Comparison of ENCODE assay signal across 8 cellular contexts in the genomic region with DNA sequence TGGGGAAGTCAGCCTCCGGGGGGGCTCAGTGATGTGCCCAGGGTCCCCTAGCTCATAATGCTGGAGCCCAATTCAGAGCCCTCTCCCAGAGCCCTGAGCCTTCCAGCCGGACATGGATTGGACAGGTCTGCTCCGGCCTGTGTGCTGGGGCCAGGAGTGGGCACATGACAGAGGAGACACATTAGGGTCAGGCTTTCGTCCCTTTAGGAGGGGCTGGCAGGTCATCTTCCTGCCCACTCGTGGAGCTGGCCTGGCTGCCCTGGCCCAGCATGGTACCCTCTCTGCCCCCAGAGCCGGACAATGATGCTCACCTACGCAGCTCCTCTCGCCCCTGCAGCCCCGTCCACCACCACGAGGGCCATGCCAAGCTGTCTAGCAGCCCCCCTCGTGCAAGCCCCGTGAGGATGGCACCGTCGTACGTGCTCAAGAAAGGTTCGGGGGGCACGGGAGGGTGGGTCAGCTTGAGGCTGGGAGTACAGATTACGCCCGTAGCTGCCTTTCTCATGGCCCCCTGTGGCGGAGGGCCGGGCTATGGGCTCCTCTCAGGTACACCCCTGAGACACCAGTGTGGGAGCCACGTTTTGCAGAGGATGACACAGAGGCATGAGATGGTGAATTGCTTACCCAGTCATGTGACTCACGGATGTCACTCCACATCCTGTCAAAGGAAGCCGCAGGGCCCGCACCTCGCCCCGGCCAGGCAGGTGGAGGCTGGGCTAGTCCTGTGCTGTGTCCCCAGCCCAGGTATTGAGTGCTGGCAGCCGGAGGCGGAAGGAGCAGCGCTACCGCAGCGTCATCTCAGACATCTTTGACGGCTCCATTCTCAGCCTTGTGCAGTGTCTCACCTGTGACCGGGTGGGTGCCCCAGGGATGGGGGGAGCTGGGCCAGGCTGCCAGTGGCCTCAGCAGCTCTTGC. TPM values are rescaled to one million over a fixed set of nuclear protein-coding genes. Genes with fewer than 3 reads are reported as not detected.
DNase-seq lines count a peak whose midpoint lies in the region; ATAC-seq lines count a peak whose summit lies in the region.
"Had no signal": no experiment of that assay in that cellular context is flagged by ENCODE, and none has a peak within 500 bp of the region (broad histone marks: within the 10 kb centered on the region; RNA-seq: fewer than 3 reads in every experiment).

No MANE protein-coding gene starts in this region.

- CTCF ChIA-PET in activated naive CD4-positive, alpha-beta T cell treated with anti-CD3 and anti-CD28 coated beads for 36 hours (lab: Charles Lee): interaction anchor here (0.5 to 1.5 kb wide), 2 partner anchors 30 to 76 kb away, joined by 3 to 5 read pairs; no protein-coding TSS in a partner anchor

- H3K23ac ChIP-seq in neuronal stem cell (ENCODE audit: low read depth, low read length, poor library complexity): peak overlapping the region; percentile 92

- no peak overlapping the region for H3K4ac ChIP-seq in neuronal stem cell (ENCODE audit: low read length)

- peak overlapping the region; percentile 26 for H2AK5ac ChIP-seq in neuronal stem cell (ENCODE audit: low read depth, low read length)

- H3K27me3 ChIP-seq in neuronal stem cell (ENCODE audit: control insufficient read depth in 3 of 3, insufficient read depth in 3 of 3, low read depth in 1 of 3, low read length in 3 of 3): no peaks in the 10 kb centered on the region
- H3K27me3 ChIP-seq in thymus (ENCODE audit: control insufficient read depth, insufficient read depth): no peaks in the 10 kb centered on the region

- H2BK12ac ChIP-seq in neuronal stem cell (ENCODE audit: low read length): no peak overlapping the region

- intact Hi-C loops in activated naive CD4-positive, alpha-beta T cell treated with anti-CD3 and anti-CD28 coated beads for 36 hours (cut with micrococcal nuclease): loop anchor here (1.0 to 5.0 kb wide), 2 partner anchors 15 to 47 kb away; a partner anchor contains a TSS

- peak overlapping the region; percentile 66 for H3K4me3 Mint-ChIP-seq in activated naive CD4-positive, alpha-beta T cell treated with anti-CD3 and anti-CD28 coated beads for 36 hours

- peaks cover 72% of the 10 kb centered on the region for H3K4me1 Mint-ChIP-seq in activated naive CD4-positive, alpha-beta T cell treated with anti-CD3 and anti-CD28 coated beads for 36 hours (ENCODE audit: low read depth)

- no peak overlapping the region for H3K14ac ChIP-seq in neuronal stem cell (ENCODE audit: low read length)

- no peak overlapping the region for H3K27ac ChIP-seq in neuronal stem cell (replicated peaks; ENCODE audit: low read length)
- H3K27ac ChIP-seq in thymus (ENCODE audit: low read depth): peak overlapping the region; percentile 80

- H2BK5ac ChIP-seq in neuronal stem cell (ENCODE audit: low read length): no peak overlapping the region

- H4K8ac ChIP-seq in neuronal stem cell (ENCODE audit: low read depth, low read length): no peak overlapping the region

- no peak for ATAC-seq in GM18520 (IDR thresholded peaks at IDR 0.05; ENCODE audit: unreplicated experiment)
- no peak for ATAC-seq in GM18502 (IDR thresholded peaks at IDR 0.05; ENCODE audit: poor library complexity, unreplicated experiment)

- no peak overlapping the region for H3K4me2 ChIP-seq in neuronal stem cell (ENCODE audit: insufficient read depth, low read length, poor library complexity, severe bottlenecking)

- H2BK120ac ChIP-seq in neuronal stem cell (ENCODE audit: low read depth, low read length): no peak overlapping the region

- WGBS in neuronal stem cell (ENCODE audit: extremely low coverage in 2 of 2, insufficient read length in 2 of 2, insufficient replicate concordance in 1 of 2), 2 donors: no CpG with 5 or more reads among the region's 34 CpGs
- WGBS in thymus: 45% methylated on average over 34 of the region's 34 CpGs

- H3K27ac Mint-ChIP-seq in activated naive CD4-positive, alpha-beta T cell treated with anti-CD3 and anti-CD28 coated beads for 36 hours: peak overlapping the region; percentile 91

- H3K79me1 ChIP-seq in neuronal stem cell (ENCODE audit: low read depth, low read length): peaks cover 1% of the 10 kb centered on the region

- H4K91ac ChIP-seq in neuronal stem cell (ENCODE audit: low read depth, low read length, poor library complexity): no peak overlapping the region

- H3K18ac ChIP-seq in neuronal stem cell (ENCODE audit: low read length): peak overlapping the region; percentile 19

- H3K9ac ChIP-seq in neuronal stem cell (ENCODE audit: low read depth, low read length, poor library complexity): no peak overlapping the region

- peaks cover 31% of the 10 kb centered on the region for H3K36me3 Mint-ChIP-seq in activated naive CD4-positive, alpha-beta T cell treated with anti-CD3 and anti-CD28 coated beads for 36 hours (ENCODE audit: low read depth)

- peak; percentile 85 for DNase-seq in activated CD4-positive, alpha-beta T cell treated with anti-CD3 and anti-CD28 coated beads for 1 hour
- peak; percentile 96 for DNase-seq in activated naive CD4-positive, alpha-beta T cell treated with anti-CD3 and anti-CD28 coated beads for 36 hours
- no peak for DNase-seq in neuronal stem cell (ENCODE audit: low spot score)
- DNase-seq in NCI-H510A (lab: John Stamatoyannopoulos, UW): no peak
- DNase-seq: NCI-H774 had no signal

- no peaks in the 10 kb centered on the region for H3K27me3 Mint-ChIP-seq in activated naive CD4-positive, alpha-beta T cell treated with anti-CD3 and anti-CD28 coated beads for 36 hours (ENCODE audit: low read depth)

- H3K36me3 ChIP-seq in neuronal stem cell (replicated peaks in 1 of 2; ENCODE audit: control insufficient read depth in 2 of 2, insufficient read depth in 2 of 2, low read length in 2 of 2) (peaks cover 7 to 30% of the 10 kb centered on the region in 2 donors), thymus (ENCODE audit: control insufficient read depth, insufficient read depth) (peaks cover 53% of the 10 kb centered on the region)

- H3K9me3 Mint-ChIP-seq in activated naive CD4-positive, alpha-beta T cell treated with anti-CD3 and anti-CD28 coated beads for 36 hours: no peaks in the 10 kb centered on the region

- H3K9me3 ChIP-seq in neuronal stem cell (replicated peaks in 1 of 2; ENCODE audit: control insufficient read depth in 2 of 2, insufficient read depth in 1 of 2, low read depth in 1 of 2, low read length in 2 of 2): peaks cover 0 to 3% of the 10 kb centered on the region in 2 donors
- peaks cover 1% of the 10 kb centered on the region for H3K9me3 ChIP-seq in thymus (ENCODE audit: control insufficient read depth)

- H3K4me1 ChIP-seq in neuronal stem cell (ENCODE audit: control insufficient read depth in 2 of 2, insufficient read depth in 1 of 2, low read depth in 1 of 2, low read length in 2 of 2) (peaks cover 0 to 2% of the 10 kb centered on the region in 2 donors), thymus (ENCODE audit: control insufficient read depth, insufficient read depth, low read length) (peaks cover 56% of the 10 kb centered on the region)

- no peak overlapping the region for H2AFZ ChIP-seq in neuronal stem cell (ENCODE audit: low read length)

- H2BK15ac ChIP-seq in neuronal stem cell (ENCODE audit: low read length): no peak overlapping the region

- H3K4me3 ChIP-seq in neuronal stem cell (ENCODE audit: low read length in 2 of 2) (no peak overlapping the region), thymus (ENCODE audit: low read length) (no peak overlapping the region)

RNA-seq across cellular contexts. Expression of a gene that starts 33.6 kb away (rescaled TPM):
- total RNA-seq in activated naive CD4-positive, alpha-beta T cell treated with anti-CD3 and anti-CD28 coated beads for 36 hours: 10 to 100 TPM; 54.7 to 54.9 TPM
- polyA plus RNA-seq in neuronal stem cell (2013, experiment 1 of 2): 11.8 TPM
- polyA plus RNA-seq in neuronal stem cell (2013, experiment 2 of 2): 10.9 TPM
- polyA plus RNA-seq in thymus: 175 TPM

RNA-seq across cellular contexts. Expression of a gene that starts 33.8 kb away (rescaled TPM):
- 10 to 100 TPM; 45.3 to 45.7 TPM for total RNA-seq in activated naive CD4-positive, alpha-beta T cell treated with anti-CD3 and anti-CD28 coated beads for 36 hours
- 37.6 TPM for polyA plus RNA-seq in neuronal stem cell (2013, experiment 1 of 2)
- 36.0 TPM for polyA plus RNA-seq in neuronal stem cell (2013, experiment 2 of 2)
- 95.0 TPM for polyA plus RNA-seq in thymus

RNA-seq across cellular contexts. Expression of a gene that starts 44.9 kb away (rescaled TPM):
- 10 to 100 TPM; 26.2 to 28.2 TPM for total RNA-seq in activated naive CD4-positive, alpha-beta T cell treated with anti-CD3 and anti-CD28 coated beads for 36 hours
- polyA plus RNA-seq in neuronal stem cell (2013, experiment 1 of 2): 28.2 TPM
- 27.2 TPM for polyA plus RNA-seq in neuronal stem cell (2013, experiment 2 of 2)
- 30.0 TPM for polyA plus RNA-seq in thymus

Comparison
In these comparisons a context has a peak if more than half of its experiments do, and no peak if none do; other contexts are left out.
1. DNase-seq: peak in activated CD4-positive, alpha-beta T cell treated with anti-CD3 and anti-CD28 coated beads for 1 hour (single experiment) and activated naive CD4-positive, alpha-beta T cell treated with anti-CD3 and anti-CD28 coated beads for 36 hours (single experiment); none in neuronal stem cell (single experiment) and NCI-H510A (single experiment).